In genomic region chr11:114440971-114441810, GRCh38 we compare ENCODE assay signal across 9 cellular contexts. TPM values are rescaled to one million over a fixed set of nuclear protein-coding genes. Genes with fewer than 3 reads are reported as not detected.
DNase-seq lines count a peak whose midpoint lies in the region; ATAC-seq and TF ChIP-seq lines count a peak whose summit lies in the region.
"Had no signal": no experiment of that assay in that cellular context is flagged by ENCODE, and none has a peak within 500 bp of the region (broad histone marks: within the 10 kb centered on the region; RNA-seq: fewer than 3 reads in every experiment).

No MANE protein-coding gene starts in this region.

- H3K9me3 ChIP-seq in ES-I3 (ENCODE audit: control insufficient read depth, insufficient read depth, low read length): no peaks in the 10 kb centered on the region
- H3K9me3 ChIP-seq: pancreas had no signal

- CTCF ChIA-PET in MCF 10A (lab: Yijun Ruan, JAX): interaction anchor here (0.6 to 1.2 kb wide), 3 partner anchors 9 to 97 kb away, joined by 3 to 5 read pairs (median 3); no protein-coding TSS in a partner anchor

- H3K4me3 Mint-ChIP-seq in MCF 10A (ENCODE audit: unreplicated experiment): peak overlapping the region; percentile 45
- H3K4me3 Mint-ChIP-seq in osteocyte (ENCODE audit: unreplicated experiment): peak overlapping the region; percentile 99

- no peak for TF ChIP-seq POLR2A in GM18505 (IDR thresholded peaks at IDR 0.05; ENCODE audit: borderline replicate concordance, extremely low read depth, insufficient read depth, insufficient read length)

- ATAC-seq in GM19463 (IDR thresholded peaks at IDR 0.05; ENCODE audit: unreplicated experiment): no peak
- ATAC-seq in GM18505 (IDR thresholded peaks at IDR 0.05; ENCODE audit: unreplicated experiment): no peak

- POLR2A ChIA-PET in MCF 10A (lab: Yijun Ruan, JAX): interaction anchor here (1.0 to 4.1 kb wide), 6 partner anchors 8 to 145 kb away, joined by 3 to 50 read pairs (median 10); partner anchors contain the start of genes C11orf71, NNMT and RBM7

- peaks cover 19% of the 10 kb centered on the region for H3K4me1 ChIP-seq in ES-I3 (ENCODE audit: insufficient read depth, low read length)

- H3K27ac Mint-ChIP-seq in MCF 10A (ENCODE audit: low read depth, unreplicated experiment) (peak overlapping the region; percentile 63), osteocyte (ENCODE audit: unreplicated experiment) (peak overlapping the region; percentile 88)

- no peaks in the 10 kb centered on the region for H3K9me3 Mint-ChIP-seq in MCF 10A (ENCODE audit: unreplicated experiment)
- no peaks in the 10 kb centered on the region for H3K9me3 Mint-ChIP-seq in osteocyte (ENCODE audit: unreplicated experiment)

- H3K9ac ChIP-seq in ES-I3 (ENCODE audit: low read depth, low read length): peak overlapping the region; percentile 95; the same call in 1 of the 2 replicates

- peaks cover 10% of the 10 kb centered on the region for H3K36me3 ChIP-seq in ES-I3 (ENCODE audit: insufficient read depth, low read length)

- H3K27me3 Mint-ChIP-seq in MCF 10A (ENCODE audit: insufficient read depth, unreplicated experiment) (no peaks in the 10 kb centered on the region), osteocyte (ENCODE audit: unreplicated experiment) (no peaks in the 10 kb centered on the region)

- TF ChIP-seq CTCF in MCF 10A (IDR thresholded peaks at IDR 0.05; ENCODE audit: unreplicated experiment): no peak
- TF ChIP-seq CTCF in osteocyte (IDR thresholded peaks at IDR 0.05): no peak

- BruUV-seq in MCF 10A (replicated peaks; lab: Mats Ljungman, UMichigan): no TSS peak

- DNase-seq in NCI-H1092 (lab: John Stamatoyannopoulos, UW) (peak; percentile 23), MCF 10A (ENCODE audit: unreplicated experiment) (no peak), osteocyte (ENCODE audit: extremely low spot score, unreplicated experiment) (no peak), nucleus accumbens (lab: John Stamatoyannopoulos, UW) (no peak)
- DNase-seq: anterior cingulate cortex, pancreas had no signal

- H3K36me3 Mint-ChIP-seq in MCF 10A (ENCODE audit: insufficient read depth, unreplicated experiment) (peaks cover 32% of the 10 kb centered on the region), osteocyte (ENCODE audit: unreplicated experiment) (peaks cover 32% of the 10 kb centered on the region)

- intact Hi-C loops in MCF 10A (cut with micrococcal nuclease): loop anchor here (1.0 to 2.0 kb wide), 4 partner anchors 41 to 161 kb away; partner anchors contain the start of genes C11orf71 and RBM7

- peaks cover 15% of the 10 kb centered on the region for H3K4me1 Mint-ChIP-seq in MCF 10A (ENCODE audit: insufficient read depth, unreplicated experiment)
- H3K4me1 Mint-ChIP-seq in osteocyte (ENCODE audit: unreplicated experiment): peaks cover 34% of the 10 kb centered on the region

RNA-seq across cellular contexts. Expression of gene REXO2, which starts 1.9 kb away (rescaled TPM):
- 125 and 126 TPM in 2 replicates for total RNA-seq in MCF 10A (2022)
- 116 and 124 TPM in 2 replicates for total RNA-seq in osteocyte

RNA-seq across cellular contexts. Expression of gene RBM7, which starts 40.7 kb away (rescaled TPM):
- total RNA-seq in MCF 10A (2022): 42.7 and 46.4 TPM in 2 replicates
- 35.0 and 36.9 TPM in 2 replicates for total RNA-seq in osteocyte

RNA-seq across cellular contexts. Expression of gene C11orf71, which starts 40.9 kb away (rescaled TPM):
- total RNA-seq in MCF 10A (2022) (3.9 and 5.6 TPM in 2 replicates), osteocyte (6.8 TPM in 2 replicates)
